In the genomic region with DNA sequence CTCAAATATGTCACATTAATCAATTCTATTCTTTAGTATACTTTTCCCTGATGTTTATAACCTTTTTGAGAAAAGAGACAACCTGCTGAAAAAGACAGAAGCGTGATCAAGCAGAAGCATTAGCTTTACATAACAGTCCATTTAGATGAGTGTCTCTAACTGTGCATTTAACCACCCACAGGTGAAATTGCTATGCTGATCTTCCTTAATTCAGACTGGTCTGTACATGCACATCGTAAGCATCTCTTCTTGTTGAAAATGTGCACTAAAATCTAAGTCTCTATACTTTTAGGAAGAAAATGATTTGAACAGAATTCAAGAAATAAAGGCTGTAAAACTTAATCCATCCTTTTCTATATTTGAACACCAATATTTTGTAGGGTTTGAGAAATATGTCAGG, we compare ENCODE assay signal across 5 cellular contexts.
"Had no signal": no experiment of that assay in that cellular context is flagged by ENCODE, and none has a peak within 500 bp of the region (broad histone marks: within the 10 kb centered on the region; RNA-seq: fewer than 3 reads in every experiment).

No MANE protein-coding gene starts in this region.

- H3K4me2 ChIP-seq: GM23338 had no signal

- H3K4me3 ChIP-seq: GM23338, K562 had no signal

- DNase-seq: H9, HCEC 1CT, IMR-90 had no signal

- H2AFZ ChIP-seq: GM23338 had no signal
